9 cellular contexts compared by ENCODE assay signal in genomic region chr6:4351857-4352669, GRCh38.
DNase-seq lines count a peak whose midpoint lies in the region; ATAC-seq, FAIRE-seq and TF ChIP-seq lines count a peak whose summit lies in the region.
"Had no signal": no experiment of that assay in that cellular context is flagged by ENCODE, and none has a peak within 500 bp of the region (broad histone marks: within the 10 kb centered on the region; RNA-seq: fewer than 3 reads in every experiment).

No MANE protein-coding gene starts in this region.

- TF ChIP-seq CTCF in AG09309 (IDR thresholded peaks at IDR 0.05; ENCODE audit: control insufficient read depth, insufficient read depth, low read depth, low read length, missing control alignments) (no peak), nephron (IDR thresholded peaks at IDR 0.05; ENCODE audit: unreplicated experiment in 3 of 3) (no peak), GM10266 (IDR thresholded peaks at IDR 0.05; ENCODE audit: control insufficient read depth, insufficient read depth, low read depth, missing control alignments) (no peak)

- H3K27ac Mint-ChIP-seq in nephron: peak overlapping the region in 2 of 3 experiments; percentile 39 to 50

- peaks cover 8% of the 10 kb centered on the region for H3K27me3 Mint-ChIP-seq in nephron (ENCODE audit: low read depth)

- DNase-seq in AG09309 (ENCODE audit: low read depth) (peak; percentile 82), RCC 7860 (ENCODE audit: low spot score) (peak; percentile 79), fibroblast of gingiva (ENCODE audit: low read depth) (peak; percentile 99), GM10266 (ENCODE audit: extremely low spot score) (no peak), SHP77 treated with DMSO at 0.1 percent for 48 hours (lab: John Stamatoyannopoulos, UW) (no peak)
- DNase-seq: GF-D8 had no signal

- no peak overlapping the region for H3K4me3 ChIP-seq in AG09309 (ENCODE audit: control insufficient read depth, low read depth, low read length)

- peaks cover 3% of the 10 kb centered on the region for H3K9me3 Mint-ChIP-seq in nephron

- peak; percentile 67 for FAIRE-seq in RCC 7860 (lab: Jason Lieb, UNC)

- peak overlapping the region in 1 of 3 experiments; percentile 2 for H3K4me3 Mint-ChIP-seq in nephron

- H3K36me3 Mint-ChIP-seq in nephron (ENCODE audit: low read depth): no peaks in the 10 kb centered on the region

- H3K4me1 Mint-ChIP-seq in nephron: peaks cover 23% of the 10 kb centered on the region

- no peak for ATAC-seq in GM18517 (IDR thresholded peaks at IDR 0.05; ENCODE audit: unreplicated experiment)
- no peak for ATAC-seq in HG03095 (IDR thresholded peaks at IDR 0.05; ENCODE audit: unreplicated experiment)

Comparison
In these comparisons a context has a peak if more than half of its experiments do, and no peak if none do; other contexts are left out.
1. DNase-seq: peak in AG09309 (single experiment), RCC 7860 (single experiment) and fibroblast of gingiva (single experiment); none in GM10266 (single experiment) and SHP77 treated with DMSO at 0.1 percent for 48 hours (single experiment).